8 cellular contexts compared by ENCODE assay signal in the genomic region with DNA sequence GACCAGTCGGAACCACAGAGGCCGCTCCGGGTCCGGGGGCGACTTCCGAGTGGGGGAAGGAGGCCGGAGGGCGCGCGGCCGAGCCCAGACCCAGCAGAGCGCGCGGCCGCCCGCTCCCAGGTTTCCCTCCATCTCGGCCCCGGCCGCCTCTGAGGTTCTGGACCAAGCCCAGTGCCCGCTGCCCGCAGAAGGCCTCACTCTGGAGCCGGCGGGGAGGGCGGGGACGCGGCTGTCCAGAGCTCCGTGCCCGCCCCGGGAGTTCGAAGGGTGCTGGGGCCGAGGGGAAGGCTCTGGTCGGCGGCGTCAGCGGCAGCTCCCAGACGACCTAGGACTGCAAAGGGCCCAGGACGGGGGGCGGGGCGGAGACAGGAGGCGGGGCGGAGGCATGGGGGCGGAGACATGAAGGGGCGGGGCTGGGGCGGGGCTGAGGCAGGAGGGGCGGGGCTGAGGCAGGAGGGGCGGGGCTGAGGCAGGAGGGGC. TPM values are rescaled to one million over a fixed set of nuclear protein-coding genes. Genes with fewer than 3 reads are reported as not detected.
DNase-seq lines count a peak whose midpoint lies in the region; ATAC-seq, FAIRE-seq and TF ChIP-seq lines count a peak whose summit lies in the region.

No MANE protein-coding gene starts in this region.

- intact Hi-C loops in ascending aorta (cut with DNase I): no loop called here

- H3K4me1 ChIP-seq in RWPE2 (ENCODE audit: insufficient read depth, poor library complexity, severe bottlenecking) (no peaks in the 10 kb centered on the region), ascending aorta (peaks cover 0 to 5% of the 10 kb centered on the region in 2 donors)

- H3K27ac ChIP-seq in RWPE2 (ENCODE audit: poor library complexity, severe bottlenecking) (no peak overlapping the region), ascending aorta (no peak overlapping the region)

- H3K36me3 ChIP-seq in RWPE2 (ENCODE audit: low read depth) (no peaks in the 10 kb centered on the region), ascending aorta (no peaks in the 10 kb centered on the region)

- DNase-seq in GM12892 (ENCODE audit: insufficient read length) (peak; percentile 76), RWPE2 (ENCODE audit: low spot score) (no peak), ascending aorta (ENCODE audit: low spot score in 2 of 2) (no peak), NCI-H2107 (lab: John Stamatoyannopoulos, UW) (no peak)
- peak; percentile 76 to 81 for DNase-seq in stimulated activated CD4-positive, alpha-beta T cell treated with anti-CD3 and anti-CD28 coated beads, Interleukin-2, amount 100 ng/mL, for 24 hours

- no peak for TF ChIP-seq POLR2A in GM12892 (IDR thresholded peaks at IDR 0.05; ENCODE audit: low read depth, low read length)
- TF ChIP-seq POLR2A in GM18505 (IDR thresholded peaks at IDR 0.05; ENCODE audit: borderline replicate concordance, extremely low read depth, insufficient read depth, insufficient read length): no peak

- no peak for FAIRE-seq in GM12892 (lab: Jason Lieb, UNC)

- TF ChIP-seq CTCF in RWPE2 (IDR thresholded peaks at IDR 0.05; ENCODE audit: poor library complexity, severe bottlenecking) (no peak), ascending aorta (IDR thresholded peaks at IDR 0.05) (no peak)

- ATAC-seq in RWPE2 (ENCODE audit: low read depth) (peak; percentile 82), GM18505 (IDR thresholded peaks at IDR 0.05; ENCODE audit: unreplicated experiment) (no peak), HG03139 (IDR thresholded peaks at IDR 0.05; ENCODE audit: unreplicated experiment) (no peak)

- H3K4me3 ChIP-seq in RWPE2 (ENCODE audit: severe bottlenecking) (peak overlapping the region; percentile 43), ascending aorta (peak overlapping the region; percentile 42 to 48), iPS-18c (ENCODE audit: insufficient read depth, low read depth, low read length) (peak overlapping the region; percentile 59)

- peaks cover 2% of the 10 kb centered on the region for H3K9me3 ChIP-seq in RWPE2 (ENCODE audit: severe bottlenecking)
- H3K9me3 ChIP-seq in ascending aorta: peaks cover 12 to 18% of the 10 kb centered on the region in 2 donors
- peaks cover 3% of the 10 kb centered on the region for H3K9me3 ChIP-seq in iPS-18c (ENCODE audit: control insufficient read depth, insufficient read depth, low read length)

- H3K27me3 ChIP-seq in RWPE2 (ENCODE audit: insufficient read depth, poor library complexity, severe bottlenecking): peaks cover 14% of the 10 kb centered on the region
- H3K27me3 ChIP-seq in ascending aorta: no peaks in the 10 kb centered on the region

RNA-seq across cellular contexts. Expression of a gene that starts 48.0 kb away (rescaled TPM):
- 5.6 TPM for polyA plus RNA-seq in GM12892 (2012; ENCODE audit: missing spikeins)
- total RNA-seq in ascending aorta: 8.4 TPM

RNA-seq across cellular contexts. Expression of a gene that starts 53.2 kb away (rescaled TPM):
- 1.8 TPM for polyA plus RNA-seq in GM12892 (2012; ENCODE audit: missing spikeins)
- total RNA-seq in ascending aorta: not detected

Comparison
In these comparisons a context has a peak if more than half of its experiments do, and no peak if none do; other contexts are left out.
1. DNase-seq: peak in GM12892 (single experiment) and stimulated activated CD4-positive, alpha-beta T cell treated with anti-CD3 and anti-CD28 coated beads, Interleukin-2, amount 100 ng/mL, for 24 hours (2 of 2); none in RWPE2 (single experiment), ascending aorta (0 of 2) and NCI-H2107 (single experiment).
2. Peak in every context shown above with its lines, with median percentiles within 50 percentile points of each other: H3K4me3 ChIP-seq.